In genomic region chr5:29114331-29114768, GRCh38 we compare ENCODE assay signal across 17 cellular contexts.
DNase-seq lines count a peak whose midpoint lies in the region; ATAC-seq, FAIRE-seq and TF ChIP-seq lines count a peak whose summit lies in the region.
"Had no signal": no experiment of that assay in that cellular context is flagged by ENCODE, and none has a peak within 500 bp of the region (broad histone marks: within the 10 kb centered on the region; RNA-seq: fewer than 3 reads in every experiment).

No MANE protein-coding gene starts in this region.

- H3K27me3 ChIP-seq in A673 (replicated peaks; ENCODE audit: insufficient read depth, low read depth, low read length, poor library complexity): no peaks in the 10 kb centered on the region
- no peaks in the 10 kb centered on the region for H3K27me3 ChIP-seq in H1 (replicated peaks in 1 of 4; ENCODE audit: control insufficient read depth in 3 of 4, extremely low read depth in 1 of 4, insufficient read depth in 3 of 4, low read length in 3 of 4)

- H2BK120ac ChIP-seq in H1 (replicated peaks; ENCODE audit: low read depth, low read length): no peak overlapping the region

- no peaks in the 10 kb centered on the region for H3K23me2 ChIP-seq in H1 (ENCODE audit: low read depth, low read length)

- no peak overlapping the region for H3K23ac ChIP-seq in H1 (ENCODE audit: insufficient read length)

- no peak overlapping the region for H2BK15ac ChIP-seq in H1 (ENCODE audit: low read length)

- no peaks in the 10 kb centered on the region for H3K79me2 ChIP-seq in H1 (ENCODE audit: control insufficient read depth in 1 of 2, insufficient read depth in 2 of 2, low read length in 2 of 2)

- TF ChIP-seq POLR2A in H1 (IDR thresholded peaks at IDR 0.05; ENCODE audit: control extremely low read depth in 1 of 2, low read depth in 2 of 2, low read length in 2 of 2): no peak

- no peak overlapping the region for H4K91ac ChIP-seq in H1 (replicated peaks; ENCODE audit: insufficient read length, low read length)

- CTCF ChIA-PET in A673 (lab: Charles Lee): no interaction called here
- CTCF ChIA-PET in H1 (lab: Charles Lee; ENCODE audit: partially characterized antibody): interaction anchor here (1.4 to 1.5 kb wide), 2 partner anchors 33 to 113 kb away, joined by 3 to 4 read pairs; no protein-coding TSS in a partner anchor

- no peaks in the 10 kb centered on the region for H4K20me1 ChIP-seq in H1 (replicated peaks in 1 of 2; ENCODE audit: control insufficient read depth in 1 of 2, insufficient read depth in 2 of 2, low read length in 2 of 2)

- H3K9me3 ChIP-seq in A673 (ENCODE audit: low read depth, low read length, poor library complexity, severe bottlenecking) (peaks cover 7% of the 10 kb centered on the region), H1 (ENCODE audit: insufficient read depth in 2 of 2, low read depth in 1 of 2, low read length in 1 of 2) (no peaks in the 10 kb centered on the region)

- no peak overlapping the region for H3K4me2 ChIP-seq in H1 (ENCODE audit: insufficient read depth in 1 of 2, low read depth in 2 of 2, low read length in 2 of 2)

- H3K36me3 ChIP-seq in A673 (ENCODE audit: insufficient read depth, low read length, poor library complexity, severe bottlenecking) (no peaks in the 10 kb centered on the region), H1 (ENCODE audit: control insufficient read depth in 2 of 4, insufficient read depth in 4 of 4, low read length in 3 of 4) (no peaks in the 10 kb centered on the region)
- H3K36me3 ChIP-seq: HAP-1 had no signal

- no peak overlapping the region for H3K4me3 ChIP-seq in A673 (ENCODE audit: low read depth, low read length, poor library complexity, severe bottlenecking)
- no peak overlapping the region for H3K4me3 ChIP-seq in H1 (ENCODE audit: extremely low read depth in 1 of 4, insufficient read depth in 2 of 4, low read depth in 3 of 4, low read length in 4 of 4)
- H3K4me3 ChIP-seq: HAP-1 had no signal

- TF ChIP-seq CTCF in A673 (conservative IDR thresholded peaks at IDR 0.05; ENCODE audit: low read depth, low read length) (no peak), H1 (IDR thresholded peaks at IDR 0.05; ENCODE audit: control extremely low read depth in 1 of 3, insufficient read depth in 1 of 3, low read depth in 1 of 3, low read length in 3 of 3) (no peak)

- no peak overlapping the region for H3K56ac ChIP-seq in H1 (replicated peaks; ENCODE audit: insufficient read length, low read depth, low read length)

- no peak overlapping the region for H4K5ac ChIP-seq in H1 (ENCODE audit: insufficient read length, low read depth, low read length)

- BruUV-seq in A673 (replicated peaks; lab: Mats Ljungman, UMichigan): no TSS peak

- no peak overlapping the region for H2BK5ac ChIP-seq in H1 (ENCODE audit: low read depth, low read length)

- no peaks in the 10 kb centered on the region for H3K79me1 ChIP-seq in H1 (ENCODE audit: low read depth, low read length)

- TF ChIP-seq RAD21 in H1 (IDR thresholded peaks at IDR 0.05 in 1 of 2, conservative IDR thresholded peaks at IDR 0.05 in 1 of 2; ENCODE audit: low read depth in 2 of 2, low read length in 2 of 2): no peak

- no peak overlapping the region for H2AK5ac ChIP-seq in H1 (ENCODE audit: low read depth, low read length)

- no peak overlapping the region for H3K4ac ChIP-seq in H1 (replicated peaks; ENCODE audit: insufficient read length, low read depth, low read length)

- H2AFZ ChIP-seq in H1 (ENCODE audit: low read length): no peak overlapping the region

- no peak for FAIRE-seq in H1 (lab: Jason Lieb, UNC)

- no peak overlapping the region for H2BK12ac ChIP-seq in H1 (ENCODE audit: low read depth, low read length)

- H3K4me1 ChIP-seq in A673 (ENCODE audit: insufficient read depth, low read length, poor library complexity, severe bottlenecking) (peaks cover 5% of the 10 kb centered on the region), H1 (replicated peaks in 1 of 4; ENCODE audit: control insufficient read depth in 3 of 4, insufficient read depth in 4 of 4, low read length in 3 of 4) (no peaks in the 10 kb centered on the region)
- H3K4me1 ChIP-seq: HAP-1 had no signal

- H3K14ac ChIP-seq in H1 (ENCODE audit: insufficient read length): no peak overlapping the region

- intact Hi-C loops in A673 (cut with micrococcal nuclease; ENCODE audit: unreplicated experiment): no loop called here

- DNase-seq in A673 (ENCODE audit: low spot score) (peak; percentile 12), Kasumi-1 (lab: John Stamatoyannopoulos, UW) (peak; percentile 25 to 34), OCI-M2 (lab: John Stamatoyannopoulos, UW; ENCODE audit: unreplicated experiment) (peak; percentile 69), H1 (ENCODE audit: low read depth in 1 of 2, low spot score in 2 of 2) (no peak), mucosa of gallbladder (ENCODE audit: low spot score) (no peak), ecto neural progenitor cell (ENCODE audit: low spot score) (no peak), GM19238 (ENCODE audit: insufficient read length, low spot score) (no peak)
- DNase-seq: ACHN; CD8-positive, alpha-beta T cell; KBM-7; NCI-H526 treated with DMSO at 0.1 percent for 48 hours; NK-92 treated with Interleukin-12 subunit alpha and Interleukin-12 subunit beta, amount 100 ng/mL, for 24 hours had no signal

- POLR2A ChIA-PET in A673 (lab: Charles Lee; ENCODE audit: low non-redundant PET): interaction anchor here (0.5 kb wide), 1 partner anchor 789 kb away, joined by 3 read pairs; no protein-coding TSS in a partner anchor
- POLR2A ChIA-PET in H1 (lab: Charles Lee; ENCODE audit: partially characterized antibody): no interaction called here

- no peak for TF ChIP-seq EP300 in H1 (IDR thresholded peaks at IDR 0.05; ENCODE audit: borderline replicate concordance in 1 of 2, low read depth in 2 of 2, low read length in 2 of 2)

- no peak overlapping the region for H3K9ac ChIP-seq in H1 (replicated peaks in 1 of 4; ENCODE audit: extremely low read depth in 1 of 4, low read depth in 3 of 4, low read length in 3 of 4)

- ATAC-seq in HG03469 (IDR thresholded peaks at IDR 0.05; ENCODE audit: unreplicated experiment): no peak
- ATAC-seq: CD8-positive, alpha-beta T cell; Right ventricle myocardium inferior; SK-N-SH treated with all-trans-retinoic acid at 6 μM for 48 hours had no signal

- H3K27ac ChIP-seq in A673 (ENCODE audit: low read depth, low read length, poor library complexity, severe bottlenecking) (no peak overlapping the region), H1 (ENCODE audit: low read depth, low read length) (no peak overlapping the region)
- H3K27ac ChIP-seq: HL-60 had no signal

- H3K18ac ChIP-seq in H1 (ENCODE audit: extremely low read depth, low read length): no peak overlapping the region

- peak overlapping the region; percentile 68; the same call in 1 of the 2 replicates for H4K8ac ChIP-seq in H1 (ENCODE audit: extremely low read depth, insufficient read depth, low read length)

- H2BK20ac ChIP-seq in H1 (ENCODE audit: low read length): no peak overlapping the region

TF ChIP-seq in H1, 55 proteins besides CTCF, POLR2A, EP300 and RAD21 (continues in another document):
- no peak for TF ChIP-seq SIN3A (conservative IDR thresholded peaks at IDR 0.05 in 1 of 2, IDR thresholded peaks at IDR 0.05 in 1 of 2; ENCODE audit: low read depth in 1 of 2, low read length in 2 of 2)
- no peak for TF ChIP-seq HDAC6 (IDR thresholded peaks at IDR 0.05; ENCODE audit: low read depth, low read length)

Comparison
In these comparisons a context has a peak if more than half of its experiments do, and no peak if none do; other contexts are left out.
1. DNase-seq: peak in A673 (single experiment), Kasumi-1 (2 of 2) and OCI-M2 (single experiment); none in H1 (0 of 2), mucosa of gallbladder (single experiment), ecto neural progenitor cell (single experiment) and GM19238 (single experiment).